Comparison of ENCODE assay signal across 8 cellular contexts in the genomic region with DNA sequence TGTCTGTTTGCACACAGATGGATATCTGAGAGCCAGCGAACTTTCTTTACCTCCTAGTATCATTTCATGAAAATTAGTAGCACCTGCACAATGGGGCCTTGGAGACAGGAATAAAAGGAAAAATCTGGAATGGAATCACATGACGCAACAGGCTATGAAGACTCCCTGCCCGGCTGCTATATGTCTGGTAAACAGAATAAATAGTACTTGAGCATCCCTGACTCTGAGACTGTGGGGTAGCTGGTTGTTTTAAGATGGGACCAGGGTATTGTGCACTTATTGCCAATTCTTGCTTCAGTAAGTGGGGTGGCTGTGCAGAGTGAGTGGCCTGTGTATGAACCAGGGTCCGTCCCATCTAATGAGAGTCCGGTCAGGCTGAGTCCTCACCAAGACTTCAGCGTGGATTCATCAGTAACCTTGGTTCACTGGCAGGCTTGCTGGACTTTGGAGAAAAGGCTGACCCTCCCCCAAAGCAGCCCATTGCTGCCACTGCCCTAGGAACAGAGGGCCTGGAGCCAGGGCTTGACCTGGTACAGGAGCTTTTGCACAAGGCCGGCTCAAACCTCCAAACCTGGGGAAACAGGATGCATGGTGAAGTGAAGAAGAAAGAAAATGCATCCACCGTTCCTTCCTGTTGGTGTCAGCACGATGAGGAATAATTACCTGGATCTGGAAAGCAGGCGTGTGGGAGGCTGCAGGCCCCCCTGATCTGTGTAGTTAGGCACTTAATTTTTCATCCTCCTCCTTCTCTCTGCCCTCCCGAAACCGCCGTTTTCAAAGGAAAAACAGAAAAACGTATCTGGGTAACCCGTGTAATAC.
DNase-seq lines count a peak whose midpoint lies in the region; ATAC-seq lines count a peak whose summit lies in the region.

No MANE protein-coding gene starts in this region.

- peaks cover 9% of the 10 kb centered on the region for H3K36me3 Mint-ChIP-seq in stimulated activated naive CD8-positive, alpha-beta T cell treated with anti-CD3 and anti-CD28 coated beads, Interleukin-15, Interleukin-2, amounts not matched to agents 100 ng/mL and 50 ng/mL, for 24 hours (ENCODE audit: low read depth)
- no peaks in the 10 kb centered on the region for H3K36me3 Mint-ChIP-seq in natural killer cell treated with Interleukin-12 subunit alpha and Interleukin-12 subunit beta and Interleukin-15 and Interleukin-18, amount 100 ng/mL, for 72 hours

- peak overlapping the region; percentile 91 for H3K4me3 Mint-ChIP-seq in stimulated activated naive CD8-positive, alpha-beta T cell treated with anti-CD3 and anti-CD28 coated beads, Interleukin-15, Interleukin-2, amounts not matched to agents 100 ng/mL and 50 ng/mL, for 24 hours
- peak overlapping the region; percentile 82 for H3K4me3 Mint-ChIP-seq in natural killer cell treated with Interleukin-12 subunit alpha and Interleukin-12 subunit beta and Interleukin-15 and Interleukin-18, amount 100 ng/mL, for 72 hours

- H3K27me3 Mint-ChIP-seq in stimulated activated naive CD8-positive, alpha-beta T cell treated with anti-CD3 and anti-CD28 coated beads, Interleukin-15, Interleukin-2, amounts not matched to agents 100 ng/mL and 50 ng/mL, for 24 hours: no peaks in the 10 kb centered on the region
- H3K27me3 Mint-ChIP-seq in natural killer cell treated with Interleukin-12 subunit alpha and Interleukin-12 subunit beta and Interleukin-15 and Interleukin-18, amount 100 ng/mL, for 72 hours: no peaks in the 10 kb centered on the region

- H3K9me3 Mint-ChIP-seq in stimulated activated naive CD8-positive, alpha-beta T cell treated with anti-CD3 and anti-CD28 coated beads, Interleukin-15, Interleukin-2, amounts not matched to agents 100 ng/mL and 50 ng/mL, for 24 hours: no peaks in the 10 kb centered on the region
- H3K9me3 Mint-ChIP-seq in natural killer cell treated with Interleukin-12 subunit alpha and Interleukin-12 subunit beta and Interleukin-15 and Interleukin-18, amount 100 ng/mL, for 72 hours: no peaks in the 10 kb centered on the region

- ATAC-seq in stimulated activated naive CD8-positive, alpha-beta T cell treated with anti-CD3 and anti-CD28 coated beads, Interleukin-15, Interleukin-2, amounts not matched to agents 100 U/mL and 50 U/mL, for 24 hours: no peak
- ATAC-seq in natural killer cell treated with Interleukin-12 subunit alpha and Interleukin-12 subunit beta and Interleukin-15 and Interleukin-18, amount 100 ng/mL, for 72 hours: no peak
- no peak for ATAC-seq in GM21786 (IDR thresholded peaks at IDR 0.05; ENCODE audit: unreplicated experiment)
- no peak for ATAC-seq in activated CD4-positive, CD25-positive, alpha-beta regulatory T cell treated with anti-CD3 and anti-CD28 coated beads, Interleukin-2, amount 50 U/mL, for 24 hours

- peak overlapping the region; percentile 100 for H3K27ac Mint-ChIP-seq in stimulated activated naive CD8-positive, alpha-beta T cell treated with anti-CD3 and anti-CD28 coated beads, Interleukin-15, Interleukin-2, amounts not matched to agents 100 ng/mL and 50 ng/mL, for 24 hours
- peak overlapping the region; percentile 94 to 95 for H3K27ac Mint-ChIP-seq in natural killer cell treated with Interleukin-12 subunit alpha and Interleukin-12 subunit beta and Interleukin-15 and Interleukin-18, amount 100 ng/mL, for 72 hours

- peak overlapping the region; percentile 99 for H3K27ac ChIP-seq in cingulate gyrus (ENCODE audit: low read depth, low read length)

- DNase-seq in stimulated activated naive CD8-positive, alpha-beta T cell treated with anti-CD3 and anti-CD28 coated beads, Interleukin-15, Interleukin-2, amounts not matched to agents 100 U/mL and 50 U/mL, for 24 hours: no peak
- DNase-seq in natural killer cell treated with Interleukin-12 subunit alpha and Interleukin-12 subunit beta and Interleukin-15 and Interleukin-18, amount 100 ng/mL, for 72 hours (ENCODE audit: low spot score): no peak
- DNase-seq in NCI-H1105 (lab: John Stamatoyannopoulos, UW) (no peak), NCI-H1092 treated with DMSO at 0.1 percent for 48 hours (lab: John Stamatoyannopoulos, UW) (no peak)

- H3K4me1 Mint-ChIP-seq in stimulated activated naive CD8-positive, alpha-beta T cell treated with anti-CD3 and anti-CD28 coated beads, Interleukin-15, Interleukin-2, amounts not matched to agents 100 ng/mL and 50 ng/mL, for 24 hours (ENCODE audit: low read depth): peaks cover 70% of the 10 kb centered on the region
- H3K4me1 Mint-ChIP-seq in natural killer cell treated with Interleukin-12 subunit alpha and Interleukin-12 subunit beta and Interleukin-15 and Interleukin-18, amount 100 ng/mL, for 72 hours (ENCODE audit: low read depth in 2 of 2): peaks cover 47% of the 10 kb centered on the region in 2 donors
